ENCODE assay signal across 18 cellular contexts in the genomic region with DNA sequence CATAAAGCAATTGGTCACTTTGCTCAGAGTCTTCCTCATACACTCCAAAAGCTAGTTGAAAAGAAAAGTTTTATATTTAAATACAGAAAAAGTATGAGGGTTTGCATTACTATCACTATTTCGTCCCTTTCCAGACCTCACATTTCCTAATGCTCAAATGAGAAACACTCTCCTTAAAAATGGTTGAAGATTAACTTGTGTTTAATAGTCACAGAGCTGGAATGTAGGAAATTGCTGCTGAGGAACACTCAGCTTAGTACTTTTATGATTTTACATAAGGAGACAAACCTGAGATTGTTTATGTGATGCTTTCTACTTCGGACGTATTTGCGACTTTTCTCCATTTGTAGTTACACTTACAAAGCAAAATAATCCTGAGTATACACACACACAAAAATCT. TPM values are rescaled to one million over a fixed set of nuclear protein-coding genes. Genes with fewer than 3 reads are reported as not detected.
A peak's percentile ranks its signal among the peaks of the same experiment; 100 is the strongest.
DNase-seq lines count a peak whose midpoint lies in the region; ATAC-seq, FAIRE-seq and TF ChIP-seq lines count a peak whose summit lies in the region.
"Had no signal": no experiment of that assay in that cellular context is flagged by ENCODE, and none has a peak within 500 bp of the region (broad histone marks: within the 10 kb centered on the region; RNA-seq: fewer than 3 reads in every experiment).

No MANE protein-coding gene starts in this region.

- H3K27ac ChIP-seq in body of pancreas (peak overlapping the region in 3 of 4 donors; percentile 36 to 70 (median 56)), pancreas (peak overlapping the region in 2 of 4 donors; percentile 54 to 55)
- H3K27ac ChIP-seq: C4-2B, RWPE1 had no signal

- peaks cover 36% of the 10 kb centered on the region for H3K36me3 Mint-ChIP-seq in Calu3 (ENCODE audit: insufficient read depth, unreplicated experiment)

- H3K27me3 ChIP-seq in body of pancreas (no peaks in the 10 kb centered on the region), pancreas (no peaks in the 10 kb centered on the region)

- no TSS peak for BruUV-seq in Calu3 (replicated peaks; lab: Mats Ljungman, UMichigan)

- WGBS in body of pancreas, 2 donors, result 31 to 37% methylated on average over 4 of the region's 4 CpGs
- 26 to 33% methylated on average over 4 of the region's 4 CpGs for WGBS in pancreas, 2 donors

- no peaks in the 10 kb centered on the region for H3K9me3 ChIP-seq in body of pancreas
- no peaks in the 10 kb centered on the region for H3K9me3 ChIP-seq in pancreas

- H3K4me1 Mint-ChIP-seq in Calu3 (ENCODE audit: low read depth, unreplicated experiment), result peaks cover 31% of the 10 kb centered on the region

- H3K27me3 Mint-ChIP-seq in Calu3 (ENCODE audit: unreplicated experiment), result no peaks in the 10 kb centered on the region

- no peak for TF ChIP-seq POLR2A in body of pancreas (IDR thresholded peaks at IDR 0.05)

- peak; percentile 23 for FAIRE-seq in pancreas (lab: Jason Lieb, UNC)

- intact Hi-C loops in Calu3 (cut with micrococcal nuclease; ENCODE audit: unreplicated experiment) (loop anchor here (5.0 kb wide), 1 partner anchor 1097 kb away; no protein-coding TSS in a partner anchor), body of pancreas (cut with DNase I) (no loop called here), left colon (cut with DNase I, micrococcal nuclease) (no loop called here), pancreas (cut with DNase I) (no loop called here)

- H3K4me1 ChIP-seq in body of pancreas (peaks cover 5% of the 10 kb centered on the region), pancreas (no peaks in the 10 kb centered on the region)

- CTCF ChIA-PET in Calu3 (lab: Charles Lee), result interaction anchor here (1.2 kb wide), 1 partner anchor 81 kb away, joined by 3 read pairs; no protein-coding TSS in a partner anchor

- peaks cover 0 to 9% of the 10 kb centered on the region in 2 donors for H3K36me3 ChIP-seq in body of pancreas (replicated peaks in 1 of 2; ENCODE audit: insufficient read depth in 1 of 2, low read depth in 2 of 2)
- peaks cover 0 to 17% (median 3%) of the 10 kb centered on the region in 3 donors for H3K36me3 ChIP-seq in pancreas

- TF ChIP-seq CTCF in Calu3 (IDR thresholded peaks at IDR 0.05; ENCODE audit: unreplicated experiment), result no peak
- no peak for TF ChIP-seq CTCF in body of pancreas (IDR thresholded peaks at IDR 0.05)
- no peak for TF ChIP-seq CTCF in pancreas (IDR thresholded peaks at IDR 0.05)

- ATAC-seq in body of pancreas (peak; percentile 74), left colon (peak; percentile 78), pancreas (peak in 3 of 4 donors; percentile 40 to 80 (median 69)), HG03571 (IDR thresholded peaks at IDR 0.05; ENCODE audit: unreplicated experiment) (no peak)

- H3K27ac Mint-ChIP-seq in Calu3 (ENCODE audit: unreplicated experiment), result peak overlapping the region; percentile 60

- H3K4me3 Mint-ChIP-seq in Calu3 (ENCODE audit: low read depth, unreplicated experiment), result peak overlapping the region; percentile 26

- DNase-seq in Calu3, result no peak
- no peak for DNase-seq in body of pancreas
- DNase-seq in left colon, result no peak
- DNase-seq in pancreas, result no peak
- DNase-seq in OCI-M2 (lab: John Stamatoyannopoulos, UW; ENCODE audit: unreplicated experiment), result no peak
- no peak for DNase-seq in COLO829 (ENCODE audit: low spot score)
- DNase-seq in D341Med (ENCODE audit: low spot score), result no peak
- DNase-seq: DMS79 treated with DMSO at 0.1 percent for 48 hours; H7; NCI-H1436; NCI-H2029; NCI-H2171 treated with DMSO at 0.1 percent for 48 hours; NCI-H446 treated with DMSO at 0.1 percent for 48 hours; NK-92 treated with Interleukin-12 subunit alpha and Interleukin-12 subunit beta, amount 100 ng/mL, for 24 hours; OCI-M1 had no signal

- H3K4me3 ChIP-seq in body of pancreas, result no peak overlapping the region
- H3K4me3 ChIP-seq in pancreas, result no peak overlapping the region

- no peaks in the 10 kb centered on the region for H3K9me3 Mint-ChIP-seq in Calu3 (ENCODE audit: low read depth, unreplicated experiment)

RNA-seq across cellular contexts. Expression of gene MYSM1, which starts 39.8 kb away (rescaled TPM):
- total RNA-seq in Calu3 (2022) (44.6 and 48.2 TPM in 2 replicates), body of pancreas (10 to 100 TPM; 20.8 to 26.2 TPM), left colon (10 to 100 TPM; 40.3 to 52.5 TPM), pancreas (10 to 100 TPM; 10.3 to 20.2 (median 16.2) TPM)
- polyA plus RNA-seq in pancreas, result 10 to 100 TPM; 10.2 to 11.4 TPM
